Comparison of ENCODE assay signal across 18 cellular contexts in genomic region chr18:53764086-53764485, GRCh38.
"Had no signal": no experiment of that assay in that cellular context is flagged by ENCODE, and none has a peak within 500 bp of the region (broad histone marks: within the 10 kb centered on the region; RNA-seq: fewer than 3 reads in every experiment).

No MANE protein-coding gene starts in this region.

- H3K27ac ChIP-seq: RWPE1, SJCRH30 had no signal

- H3K4me3 ChIP-seq: SJCRH30 had no signal

- DNase-seq: IMR-90, KG1, MM.1S, NCI-H1092 treated with DMSO at 0.1 percent for 48 hours, NCI-H1436, NCI-H187, NCI-H2029, NCI-H2081 treated with DMSO at 0.1 percent for 48 hours, NCI-H345, NCI-H446 treated with DMSO at 0.1 percent for 48 hours, NCI-H524 treated with DMSO at 0.1 percent for 48 hours, NCI-H69, NCI-H774, SHP77 treated with DMSO at 0.1 percent for 48 hours, SJCRH30, T-helper 1 cell, T-helper 17 cell had no signal

- H3K27me3 Mint-ChIP-seq: T-helper 17 cell had no signal

- H3K36me3 ChIP-seq: SJCRH30 had no signal

- H3K4me3 Mint-ChIP-seq: T-helper 17 cell had no signal

- H3K4me1 ChIP-seq: SJCRH30 had no signal

- H3K27me3 ChIP-seq: SJCRH30 had no signal

- H3K27ac Mint-ChIP-seq: T-helper 17 cell had no signal

- H3K4me1 Mint-ChIP-seq: T-helper 17 cell had no signal

- H3K9me3 ChIP-seq: SJCRH30 had no signal
